In genomic region chr17:79747508-79748295, GRCh38 we compare ENCODE assay signal across 13 cellular contexts. TPM values are rescaled to one million over a fixed set of nuclear protein-coding genes. Genes with fewer than 3 reads are reported as not detected.
DNase-seq lines count a peak whose midpoint lies in the region; ATAC-seq lines count a peak whose summit lies in the region.
"Had no signal": no experiment of that assay in that cellular context is flagged by ENCODE, and none has a peak within 500 bp of the region (broad histone marks: within the 10 kb centered on the region; RNA-seq: fewer than 3 reads in every experiment).

No MANE protein-coding gene starts in this region.

- H3K9me3 Mint-ChIP-seq in activated T-cell treated with anti-CD3 and anti-CD28 coated beads, Interleukin-2, amount 50 U/mL, for 72 hours: no peaks in the 10 kb centered on the region
- no peaks in the 10 kb centered on the region for H3K9me3 Mint-ChIP-seq in stimulated activated naive B cell treated with anti-CD40 and anti-IgM and Interleukin-4, amounts not matched to agents 10 μg/mL and 1 μg/mL and 100 μg/mL, for 72 hours

- H3K36me3 Mint-ChIP-seq in activated T-cell treated with anti-CD3 and anti-CD28 coated beads, Interleukin-2, amount 50 U/mL, for 72 hours (ENCODE audit: insufficient read depth in 2 of 2): no peaks in the 10 kb centered on the region
- H3K36me3 Mint-ChIP-seq in stimulated activated naive B cell treated with anti-CD40 and anti-IgM and Interleukin-4, amounts not matched to agents 10 μg/mL and 1 μg/mL and 100 μg/mL, for 72 hours: no peaks in the 10 kb centered on the region

- no peak overlapping the region for H3K27ac Mint-ChIP-seq in activated T-cell treated with anti-CD3 and anti-CD28 coated beads, Interleukin-2, amount 50 U/mL, for 72 hours
- peak overlapping the region; percentile 75 for H3K27ac Mint-ChIP-seq in stimulated activated naive B cell treated with anti-CD40 and anti-IgM and Interleukin-4, amounts not matched to agents 10 μg/mL and 1 μg/mL and 100 μg/mL, for 72 hours

- H3K4me3 Mint-ChIP-seq in activated T-cell treated with anti-CD3 and anti-CD28 coated beads, Interleukin-2, amount 50 U/mL, for 72 hours: peak overlapping the region; percentile 62 to 67
- H3K4me3 Mint-ChIP-seq in stimulated activated naive B cell treated with anti-CD40 and anti-IgM and Interleukin-4, amounts not matched to agents 10 μg/mL and 1 μg/mL and 100 μg/mL, for 72 hours: peak overlapping the region; percentile 62 to 73

- peaks cover 44% of the 10 kb centered on the region for H3K27me3 Mint-ChIP-seq in activated T-cell treated with anti-CD3 and anti-CD28 coated beads, Interleukin-2, amount 50 U/mL, for 72 hours (ENCODE audit: low read depth)
- peaks cover 42 to 50% of the 10 kb centered on the region in 2 donors for H3K27me3 Mint-ChIP-seq in stimulated activated naive B cell treated with anti-CD40 and anti-IgM and Interleukin-4, amounts not matched to agents 10 μg/mL and 1 μg/mL and 100 μg/mL, for 72 hours

- H3K4me1 Mint-ChIP-seq in activated T-cell treated with anti-CD3 and anti-CD28 coated beads, Interleukin-2, amount 50 U/mL, for 72 hours (ENCODE audit: low read depth): peaks cover 28% of the 10 kb centered on the region
- H3K4me1 Mint-ChIP-seq in stimulated activated naive B cell treated with anti-CD40 and anti-IgM and Interleukin-4, amounts not matched to agents 10 μg/mL and 1 μg/mL and 100 μg/mL, for 72 hours: peaks cover 10 to 21% of the 10 kb centered on the region in 2 donors

- no peak for ATAC-seq in activated T-cell treated with anti-CD3 and anti-CD28 coated beads, Interleukin-2, amount 50 U/mL, for 72 hours (replicated peaks in 1 of 2)
- ATAC-seq in stimulated activated naive B cell treated with anti-CD40 and anti-IgM and Interleukin-4, amounts not matched to agents 10 μg/mL and 1 μg/mL and 100 μg/mL, for 72 hours (replicated peaks): no peak
- ATAC-seq in HG02870 (IDR thresholded peaks at IDR 0.05; ENCODE audit: unreplicated experiment) (no peak), HG03439 (IDR thresholded peaks at IDR 0.05; ENCODE audit: unreplicated experiment) (no peak)
- ATAC-seq: GM12878 had no signal

- DNase-seq in activated T-cell treated with anti-CD3 and anti-CD28 coated beads, Interleukin-2, amount 50 U/mL, for 72 hours: peak in 1 of 2 donors; percentile 9
- DNase-seq in activated T-cell treated with anti-CD3 and anti-CD28 coated beads, Interleukin-2, amount 50 U/mL, for 48 hours: no peak
- peak; percentile 60 for DNase-seq in NCI-H69 (lab: John Stamatoyannopoulos, UW)
- DNase-seq in head of caudate nucleus: peak; percentile 16 to 86 (median 63)
- no peak for DNase-seq in stimulated activated naive B cell treated with anti-CD40 and anti-IgM and Interleukin-4, amounts not matched to agents 10 μg/mL and 1 μg/mL and 100 μg/mL, for 72 hours
- DNase-seq in SHP77 treated with DMSO at 0.1 percent for 48 hours (lab: John Stamatoyannopoulos, UW): no peak
- DNase-seq: AML-193, hippocampal formation, ovary had no signal

- intact Hi-C loops in head of caudate nucleus (cut with DNase I): no loop called here

RNA-seq across cellular contexts. Expression of gene ENPP7, which starts 17.0 kb away (rescaled TPM):
- not detected for total RNA-seq in activated T-cell treated with anti-CD3 and anti-CD28 coated beads, Interleukin-2, amount 50 U/mL, for 72 hours
- total RNA-seq: dermis microvascular lymphatic vessel endothelial cell, ovary had no signal

RNA-seq across cellular contexts. Expression of gene CBX2, which starts 30.2 kb away (rescaled TPM):
- 1 to 10 TPM; 2.4 to 5.6 TPM for total RNA-seq in activated T-cell treated with anti-CD3 and anti-CD28 coated beads, Interleukin-2, amount 50 U/mL, for 72 hours

RNA-seq across cellular contexts. Expression of gene CBX8, which starts 49.2 kb away (rescaled TPM):
- 1 to 10 TPM; 6.0 to 7.2 TPM for total RNA-seq in activated T-cell treated with anti-CD3 and anti-CD28 coated beads, Interleukin-2, amount 50 U/mL, for 72 hours

Comparison
In these comparisons a context has a peak if more than half of its experiments do, and no peak if none do; other contexts are left out.
1. DNase-seq: peak in NCI-H69 (single experiment) and head of caudate nucleus (42 of 42); none in activated T-cell treated with anti-CD3 and anti-CD28 coated beads, Interleukin-2, amount 50 U/mL, for 48 hours (0 of 2), stimulated activated naive B cell treated with anti-CD40 and anti-IgM and Interleukin-4, amounts not matched to agents 10 μg/mL and 1 μg/mL and 100 μg/mL, for 72 hours (single experiment) and SHP77 treated with DMSO at 0.1 percent for 48 hours (single experiment).